8 cellular contexts compared by ENCODE assay signal in genomic region chr10:5888352-5888751, GRCh38. TPM values are rescaled to one million over a fixed set of nuclear protein-coding genes. Genes with fewer than 3 reads are reported as not detected.
DNase-seq lines count a peak whose midpoint lies in the region; ATAC-seq and TF ChIP-seq lines count a peak whose summit lies in the region.

No MANE protein-coding gene starts in this region.

- peaks cover 37% of the 10 kb centered on the region for H3K4me1 ChIP-seq in BLaER1
- peaks cover 3 to 4% of the 10 kb centered on the region in 2 donors for H3K4me1 ChIP-seq in aorta (ENCODE audit: control insufficient read depth in 1 of 2, insufficient read depth in 2 of 2, low read length in 2 of 2)

- in situ Hi-C loops in brain microvascular endothelial cell (cut with HindIII; ENCODE audit: low pct_ligation_motif_present, low sequenced_read_pairs), result no loop called here

- H3K4me2 ChIP-seq in BLaER1, result peak overlapping the region; percentile 93

- ATAC-seq in aorta (ENCODE audit: low FRiP score) (no peak), GM19452 (IDR thresholded peaks at IDR 0.05; ENCODE audit: unreplicated experiment) (no peak)

- DNase-seq in brain microvascular endothelial cell (no peak), lung microvascular endothelial cell (ENCODE audit: low read depth in 2 of 2) (peak; percentile 17 to 29), aorta (no peak), germinal center (ENCODE audit: low spot score) (no peak), hippocampal formation (lab: John Stamatoyannopoulos, UW) (no peak)

- H3K9me3 ChIP-seq in BLaER1 (no peaks in the 10 kb centered on the region), KOPT-K1 (ENCODE audit: insufficient read depth, low read length, poor library complexity, severe bottlenecking) (no peaks in the 10 kb centered on the region), aorta (ENCODE audit: control insufficient read depth, low read length) (no peaks in the 10 kb centered on the region)

- H3K9ac ChIP-seq in BLaER1, result peak overlapping the region; percentile 93

- TF ChIP-seq CTCF in brain microvascular endothelial cell (IDR thresholded peaks at IDR 0.05; ENCODE audit: low read depth, low read length, missing control alignments), result no peak

- intact Hi-C loops in aorta (cut with DNase I), result no loop called here

- H3K4me3 ChIP-seq in BLaER1, result peak overlapping the region; percentile 97
- H3K4me3 ChIP-seq in brain microvascular endothelial cell (ENCODE audit: low read depth, low read length), result peak overlapping the region; percentile 83
- peak overlapping the region; percentile 6 to 70 for H3K4me3 ChIP-seq in aorta (ENCODE audit: low read length in 2 of 2)

- H3K36me3 ChIP-seq in BLaER1 (peaks cover 43% of the 10 kb centered on the region), KOPT-K1 (ENCODE audit: insufficient read depth, low read length) (peaks cover 55% of the 10 kb centered on the region), brain microvascular endothelial cell (replicated peaks) (peaks cover 4% of the 10 kb centered on the region), aorta (ENCODE audit: control insufficient read depth in 1 of 2, insufficient read depth in 2 of 2, low read length in 1 of 2) (no peaks in the 10 kb centered on the region)

- H3K27ac ChIP-seq in BLaER1, result peak overlapping the region; percentile 93
- H3K27ac ChIP-seq in KOPT-K1 (ENCODE audit: low read depth, low read length, poor library complexity, severe bottlenecking), result peak overlapping the region; percentile 66
- no peak overlapping the region for H3K27ac ChIP-seq in brain microvascular endothelial cell
- H3K27ac ChIP-seq in aorta (ENCODE audit: low read depth in 1 of 2, low read length in 2 of 2), result no peak overlapping the region

- H4K20me1 ChIP-seq in BLaER1, result peaks cover 44% of the 10 kb centered on the region

- 11 to 14% methylated on average over 10 of the region's 10 CpGs for WGBS in aorta, 2 donors

- H3K27me3 ChIP-seq in BLaER1 (no peaks in the 10 kb centered on the region), brain microvascular endothelial cell (replicated peaks) (no peaks in the 10 kb centered on the region), aorta (ENCODE audit: control insufficient read depth in 1 of 2, insufficient read depth in 2 of 2, low read length in 1 of 2) (no peaks in the 10 kb centered on the region)

RNA-seq across cellular contexts. Expression of gene ANKRD16, which starts 1.3 kb away (rescaled TPM):
- 3.5 and 6.5 TPM in 2 replicates for total RNA-seq in lung microvascular endothelial cell
- total RNA-seq in aorta, result 1 to 10 TPM; 4.6 to 8.8 TPM
- polyA plus RNA-seq in aorta, result 1 to 10 TPM; 6.1 to 6.7 TPM

RNA-seq across cellular contexts. Expression of gene FBH1, which starts 1.7 kb away (rescaled TPM):
- total RNA-seq in lung microvascular endothelial cell (62.5 and 92.5 TPM in 2 replicates), aorta (100 to 1,000 TPM; 108 to 110 TPM)
- polyA plus RNA-seq in aorta, result 100 to 1,000 TPM in 1 of 2 donors, 10 to 100 TPM in 1; 36.9 to 101 TPM

Comparison
In these comparisons a context has a peak if more than half of its experiments do, and no peak if none do; other contexts are left out.
1. H3K27ac ChIP-seq: peak in BLaER1 (single experiment) and KOPT-K1 (single experiment); none in brain microvascular endothelial cell (single experiment) and aorta (0 of 2).
2. H3K4me3 ChIP-seq: peak in every context shown above with its lines; median percentile 97 in BLaER1; 83 in brain microvascular endothelial cell; 38 in aorta.
3. DNase-seq: peak in lung microvascular endothelial cell (2 of 2); none in brain microvascular endothelial cell (single experiment), aorta (0 of 2), germinal center (single experiment) and hippocampal formation (0 of 2).